Comparison of ENCODE assay signal across 8 cellular contexts in genomic region chr6:156782691-156783320, GRCh38. TPM values are rescaled to one million over a fixed set of nuclear protein-coding genes. Genes with fewer than 3 reads are reported as not detected.
DNase-seq lines count a peak whose midpoint lies in the region; ATAC-seq, FAIRE-seq and TF ChIP-seq lines count a peak whose summit lies in the region.

No MANE protein-coding gene starts in this region.

- no TSS peak for BruUV-seq in GM12878 (replicated peaks; lab: Mats Ljungman, UMichigan)

- CTCF ChIA-PET in GM12878 (lab: Yijun Ruan, JAX) = interaction anchor here (0.7 to 1.8 kb wide), 6 partner anchors 9 to 152 kb away, joined by 3 to 7 read pairs (median 3); no protein-coding TSS in a partner anchor

- H3K9ac ChIP-seq in GM12878 (ENCODE audit: control insufficient read depth, insufficient read depth, low read length) = peak overlapping the region; percentile 95

- RAD21 ChIA-PET in GM12878 (lab: Charles Lee; ENCODE audit: unreplicated experiment) = interaction anchor here (0.6 to 3.1 kb wide), 19 partner anchors 9 to 251 kb away, joined by 3 to 15 read pairs (median 4); no protein-coding TSS in a partner anchor

- H3K27ac ChIP-seq in left ventricle myocardium inferior (replicated peaks) (peak overlapping the region; percentile 98), GM12878 (ENCODE audit: control insufficient read depth, insufficient read depth) (peak overlapping the region; percentile 93)

- H4K20me1 ChIP-seq in GM12878 (ENCODE audit: control insufficient read depth, insufficient read depth) = peaks cover 3% of the 10 kb centered on the region

- H3K4me3 ChIP-seq in left ventricle myocardium inferior = peak overlapping the region; percentile 83
- H3K4me3 ChIP-seq in GM12878 = peak overlapping the region; percentile 89

- POLR2A ChIA-PET in GM12878 (lab: Charles Lee) = interaction anchor here (0.6 to 1.8 kb wide), 3 partner anchors 13 to 145 kb away, joined by 5 to 9 read pairs (median 7); no protein-coding TSS in a partner anchor

- H3K9me3 Mint-ChIP-seq in memory B cell = no peaks in the 10 kb centered on the region

- SMC1A ChIA-PET in GM12878 (lab: Charles Lee; ENCODE audit: uncharacterized antibody, unreplicated experiment) = interaction anchor here (0.6 to 3.8 kb wide), 22 partner anchors 9 to 252 kb away, joined by 3 to 14 read pairs (median 4); no protein-coding TSS in a partner anchor

- 0% methylated on average over 2 of the region's 2 CpGs for WGBS in GM12878 (ENCODE audit: insufficient coverage, insufficient replicate concordance, low lambda C conversion rate, missing lambda C conversion rate)

- peak overlapping the region; percentile 90 for H3K4me3 Mint-ChIP-seq in memory B cell

- TF ChIP-seq CTCF in left ventricle myocardium inferior (IDR thresholded peaks at IDR 0.05; ENCODE audit: borderline replicate concordance) (no peak), GM12878 (IDR thresholded peaks at IDR 0.05 in 2 of 3, conservative IDR thresholded peaks at IDR 0.05 in 1 of 3; ENCODE audit: control insufficient read depth in 2 of 3, extremely low read depth in 1 of 3, insufficient read depth in 1 of 3, low read depth in 3 of 3, low read length in 3 of 3) (no peak)

- H3K36me3 ChIP-seq in left ventricle myocardium inferior (no peaks in the 10 kb centered on the region), GM12878 (ENCODE audit: control insufficient read depth in 2 of 2, insufficient read depth in 2 of 2, low read length in 1 of 2) (peaks cover 0 to 8% of the 10 kb centered on the region in 2 experiments; a peak in 3 of 4 replicates)

- no peak overlapping the region for H2AFZ ChIP-seq in GM12878 (ENCODE audit: control insufficient read depth, low read depth, low read length)

- peaks cover 35% of the 10 kb centered on the region for H3K4me1 Mint-ChIP-seq in memory B cell

- H3K27me3 Mint-ChIP-seq in memory B cell = no peaks in the 10 kb centered on the region

- in situ Hi-C loops in GM12878 (cut with MboI) = no loop called here

- no peaks in the 10 kb centered on the region for H3K9me3 ChIP-seq in left ventricle myocardium inferior (replicated peaks)
- no peaks in the 10 kb centered on the region for H3K9me3 ChIP-seq in GM12878 (replicated peaks; ENCODE audit: control insufficient read depth, insufficient read depth, low read length)

- no peak for ATAC-seq in Right ventricle myocardium superior (ENCODE audit: poor library complexity)
- no peak for ATAC-seq in GM12878
- ATAC-seq in memory B cell (ENCODE audit: low read depth) = no peak

- H3K79me2 ChIP-seq in GM12878 (ENCODE audit: control insufficient read depth, insufficient read depth, low read length) = peaks cover 100% of the 10 kb centered on the region

- H3K27me3 ChIP-seq in left ventricle myocardium inferior (ENCODE audit: low read depth) = no peaks in the 10 kb centered on the region
- no peaks in the 10 kb centered on the region for H3K27me3 ChIP-seq in GM12878 (replicated peaks in 1 of 2; ENCODE audit: control insufficient read depth in 2 of 2, insufficient read depth in 2 of 2, low read length in 1 of 2)

- H3K4me1 ChIP-seq in left ventricle myocardium inferior (peaks cover 67% of the 10 kb centered on the region), GM12878 (ENCODE audit: control insufficient read depth, insufficient read depth, low read length) (peaks cover 9% of the 10 kb centered on the region)

- TF ChIP-seq EP300 in GM12878 (IDR thresholded peaks at IDR 0.05; ENCODE audit: borderline replicate concordance in 1 of 2, control insufficient read depth in 1 of 2, low read depth in 2 of 2, low read length in 2 of 2) = no peak

- peaks cover 9% of the 10 kb centered on the region for H3K36me3 Mint-ChIP-seq in memory B cell

- no peak for FAIRE-seq in GM12878 (lab: Jason Lieb, UNC)

- intact Hi-C loops in left ventricle myocardium inferior (cut with micrococcal nuclease) (loop anchor here (5.0 to 10.0 kb wide), 3 partner anchors 64 to 239 kb away; no protein-coding TSS in a partner anchor), Right ventricle myocardium superior (cut with DNase I) (loop anchor here (10.0 kb wide), 1 partner anchor 162 kb away; no protein-coding TSS in a partner anchor), GM12878 (cut with micrococcal nuclease; ENCODE audit: unreplicated experiment) (no loop called here)

- TF ChIP-seq POLR2A in GM12878 (IDR thresholded peaks at IDR 0.05; ENCODE audit: low read depth, low read length) = no peak

- peak overlapping the region; percentile 92 for H3K4me2 ChIP-seq in GM12878 (ENCODE audit: control insufficient read depth, insufficient read depth)

- DNase-seq in left ventricle myocardium inferior (no peak), Right ventricle myocardium superior (no peak), GM12878 (ENCODE audit: low read depth, low spot score) (no peak), memory B cell (ENCODE audit: low spot score in 2 of 2) (no peak), GDM1 (lab: John Stamatoyannopoulos, UW) (no peak), mesenteric fat pad (ENCODE audit: low spot score) (no peak), SKM-1 treated with dmso at 0.1 percent for 144 hours (lab: John Stamatoyannopoulos, UW; ENCODE audit: unreplicated experiment) (no peak), middle frontal gyrus (ENCODE audit: extremely low spot score, low spot score) (no peak)

- H3K27ac Mint-ChIP-seq in memory B cell = peak overlapping the region; percentile 93

- no peak for TF ChIP-seq RAD21 in GM12878 (IDR thresholded peaks at IDR 0.05; ENCODE audit: insufficient read depth, low read depth, low read length)

TF ChIP-seq in GM12878, 131 proteins besides CTCF, POLR2A, EP300 and RAD21:
- TF ChIP-seq RUNX3 (IDR thresholded peaks at IDR 0.05; ENCODE audit: low read length) = no peak
- 0 out of 2 replicates have a peak, but pooled peaks have one; percentile 25 for TF ChIP-seq CHD1 (IDR thresholded peaks at IDR 0.05; ENCODE audit: low read depth, low read length)
- TF ChIP-seq ASH2L (IDR thresholded peaks at IDR 0.05; ENCODE audit: borderline replicate concordance, low read depth) = no peak
- no peak for TF ChIP-seq PAX5 (IDR thresholded peaks at IDR 0.05; ENCODE audit: borderline replicate concordance, low read depth, low read length)
- no peak for TF ChIP-seq SRF (IDR thresholded peaks at IDR 0.05; ENCODE audit: low read depth in 2 of 2, low read length in 2 of 2)
- TF ChIP-seq SREBF1 (IDR thresholded peaks at IDR 0.05; ENCODE audit: low read length) = no peak
- no peak for TF ChIP-seq ATF7 (IDR thresholded peaks at IDR 0.05; ENCODE audit: low read depth)

RNA-seq across cellular contexts. Expression of gene ARID1B, which starts 5.6 kb away (rescaled TPM):
- total RNA-seq in left ventricle myocardium inferior (43.4 TPM), Right ventricle myocardium superior (49.2 TPM), GM12878 (2014; rRNA removed) (68.0 and 68.8 TPM in 2 replicates), GM12878 (2014; rRNA removed; fragmentation: Illumina TruSeq; extraction: Trizol) (73.7 and 80.8 TPM in 2 replicates), GM12878 (2021) (116 and 133 TPM in 2 replicates), mesenteric fat pad (87.4 TPM)
- total RNA-seq in GM12878 (2013; cell fraction: nucleolus; rRNA removed) = 1,061 and 1,083 TPM in 2 replicates
- 28.7 TPM for polyA plus RNA-seq in GM12878 (2011; ENCODE audit: low read depth)
- polyA plus RNA-seq in GM12878 (2011; rRNA removed) (21.3 and 24.7 TPM in 2 replicates), GM12878 (2014; fragmentation: Illumina TruSeq; extraction: Trizol) (59.2 and 69.9 TPM in 2 replicates), GM12878 (2014; fragmentation: Nextera tagmentation; extraction: Ambion mirVana) (10 to 100 TPM; 37.7 to 73.9 TPM), GM12878 (2014; rRNA removed) (50.0 and 59.1 TPM in 2 replicates), GM12878 (2016; fragmentation: Nextera tagmentation; extraction: Ambion mirVana) (10 to 100 TPM; 32.4 to 39.1 TPM)
- polyA plus RNA-seq in GM12878 (2011; cell fraction: cytosol; rRNA removed) = 21.4 and 24.5 TPM in 2 replicates
- polyA plus RNA-seq in GM12878 (2011; cell fraction: nucleus; rRNA removed) = 69.4 and 82.0 TPM in 2 replicates
- polyA plus RNA-seq in GM12878 (2012) = 43.0 and 45.3 TPM in 2 replicates
- 124 and 158 TPM in 2 replicates for polyA minus RNA-seq in GM12878 (2011; rRNA and poly(A)+ RNA removed)
- 32.6 and 38.9 TPM in 2 replicates for polyA minus RNA-seq in GM12878 (2011; cell fraction: cytosol; rRNA and poly(A)+ RNA removed)
- 206 and 401 TPM in 2 replicates for polyA minus RNA-seq in GM12878 (2011; cell fraction: nucleus; rRNA and poly(A)+ RNA removed)
